25 cellular contexts compared by ENCODE assay signal in genomic region chr10:121355161-121355560, GRCh38.
DNase-seq lines count a peak whose midpoint lies in the region; ATAC-seq and TF ChIP-seq lines count a peak whose summit lies in the region.
"Had no signal": no experiment of that assay in that cellular context is flagged by ENCODE, and none has a peak within 500 bp of the region (broad histone marks: within the 10 kb centered on the region; RNA-seq: fewer than 3 reads in every experiment).

No MANE protein-coding gene starts in this region.

- H2AFZ ChIP-seq in smooth muscle cell (ENCODE audit: low read depth), result no peak overlapping the region

- H4K20me1 ChIP-seq in smooth muscle cell (ENCODE audit: low read depth), result no peaks in the 10 kb centered on the region
- H4K20me1 ChIP-seq: BLaER1 had no signal

- H3K4me1 ChIP-seq in HEK293 (ENCODE audit: control insufficient read depth, insufficient read depth, low read length) (no peaks in the 10 kb centered on the region), smooth muscle cell (ENCODE audit: low read depth) (no peaks in the 10 kb centered on the region)
- H3K4me1 ChIP-seq: BE2C, BLaER1 had no signal

- H3K27me3 ChIP-seq in smooth muscle cell (ENCODE audit: low read depth), result no peaks in the 10 kb centered on the region
- H3K27me3 ChIP-seq: BE2C, BLaER1 had no signal

- peaks cover 12% of the 10 kb centered on the region for H3F3A ChIP-seq in smooth muscle cell (ENCODE audit: low read depth)

- H3K9me3 ChIP-seq in HEK293 (ENCODE audit: control insufficient read depth, insufficient read depth, low read depth, low read length) (no peaks in the 10 kb centered on the region), smooth muscle cell (replicated peaks; ENCODE audit: low read depth) (no peaks in the 10 kb centered on the region)
- H3K9me3 ChIP-seq: BE2C had no signal

- H3K4me3 ChIP-seq in HEK293 (ENCODE audit: low read depth, low read length) (no peak overlapping the region), smooth muscle cell (no peak overlapping the region)
- H3K4me3 ChIP-seq: BLaER1, GM12878 had no signal

- H3K27ac ChIP-seq in HEK293 (ENCODE audit: extremely low read depth, low read depth, low read length) (no peak overlapping the region), smooth muscle cell (ENCODE audit: low read depth) (peak overlapping the region; percentile 11)
- H3K27ac ChIP-seq: BLaER1 had no signal

- ATAC-seq in HG02610 (IDR thresholded peaks at IDR 0.05; ENCODE audit: unreplicated experiment), result no peak
- ATAC-seq: GM12878 had no signal

- no peaks in the 10 kb centered on the region for H3K36me3 ChIP-seq in HEK293 (ENCODE audit: control insufficient read depth in 2 of 2, insufficient read depth in 1 of 2, low read length in 2 of 2)
- H3K36me3 ChIP-seq in smooth muscle cell (ENCODE audit: low read depth), result no peaks in the 10 kb centered on the region
- H3K36me3 ChIP-seq: BE2C, BLaER1 had no signal

- WGBS in smooth muscle cell (ENCODE audit: low lambda C conversion rate), result 19% methylated on average over 6 of the region's 6 CpGs

- no peak for TF ChIP-seq CTCF in HEK293 (tag by site-specific recombination; IDR thresholded peaks at IDR 0.05)
- TF ChIP-seq CTCF in smooth muscle cell (IDR thresholded peaks at IDR 0.05; ENCODE audit: borderline replicate concordance, insufficient read depth, poor library complexity, severe bottlenecking), result no peak

- no peak overlapping the region for H3K9ac ChIP-seq in smooth muscle cell (ENCODE audit: low read depth)
- H3K9ac ChIP-seq: BLaER1 had no signal

- no peaks in the 10 kb centered on the region for H3K79me2 ChIP-seq in smooth muscle cell (ENCODE audit: low read depth)

- POLR2A ChIA-PET in HEK293 (lab: Yijun Ruan, JAX), result no interaction called here

- CTCF ChIA-PET in HEK293 (lab: Yijun Ruan, JAX), result no interaction called here

- H3K4me2 ChIP-seq in smooth muscle cell, result no peak overlapping the region
- H3K4me2 ChIP-seq: BLaER1 had no signal

- peak; percentile 3 for DNase-seq in RPMI7951 (ENCODE audit: low read depth)
- peak; percentile 13 for DNase-seq in myocyte (ENCODE audit: low read depth)
- no peak for DNase-seq in smooth muscle cell (lab: John Stamatoyannopoulos, UW; ENCODE audit: unreplicated experiment)
- no peak for DNase-seq in stimulated activated CD4-positive, alpha-beta T cell treated with anti-CD3 and anti-CD28 coated beads, Interleukin-4, amount 100 ng/mL, for 1 hour
- DNase-seq in midbrain (lab: John Stamatoyannopoulos, UW), result no peak
- DNase-seq in NCI-H187 (lab: John Stamatoyannopoulos, UW), result no peak
- DNase-seq: 8988T; ACHN; BE2C; C1 segment of cervical spinal cord; CD4-positive, alpha-beta memory T cell; CD4-positive, CD25-positive, alpha-beta regulatory T cell; CD8-positive, alpha-beta memory T cell; COR-L47; DMS 273 treated with DMSO at 0.1 percent for 48 hours; DMS153; DMS53; DMS79; DND-41; EL; GDM1 had no signal

TF ChIP-seq in HEK293, 187 proteins besides CTCF, POLR2A, EP300 and RAD21:
- TF ChIP-seq ZNF350 (tag by site-specific recombination; IDR thresholded peaks at IDR 0.05) (peak; percentile 80), GLIS2 (tag by site-specific recombination; IDR thresholded peaks at IDR 0.05) (no peak)

Comparison
In these comparisons a context has a peak if more than half of its experiments do, and no peak if none do; other contexts are left out.
1. DNase-seq: peak in RPMI7951 (single experiment) and myocyte (single experiment); none in smooth muscle cell (single experiment), stimulated activated CD4-positive, alpha-beta T cell treated with anti-CD3 and anti-CD28 coated beads, Interleukin-4, amount 100 ng/mL, for 1 hour (single experiment), midbrain (single experiment) and NCI-H187 (0 of 2).